4 cellular contexts compared by ENCODE assay signal in genomic region chrX:27838176-27838575, GRCh38. TPM values are rescaled to one million over a fixed set of nuclear protein-coding genes. Genes with fewer than 3 reads are reported as not detected.
"Had no signal": no experiment of that assay in that cellular context is flagged by ENCODE, and none has a peak within 500 bp of the region (broad histone marks: within the 10 kb centered on the region; RNA-seq: fewer than 3 reads in every experiment).

No MANE protein-coding gene starts in this region.

- H3K4me3 ChIP-seq: GM12878 had no signal

- ATAC-seq: GM12878 had no signal

- DNase-seq: GDM1, GF-D8 had no signal

RNA-seq across cellular contexts. Expression of gene MAGEB10, which starts 30.4 kb away (rescaled TPM):
- total RNA-seq: G401, GM12878 had no signal
- polyA plus RNA-seq: GM12878 had no signal
